8 cellular contexts compared by ENCODE assay signal in the genomic region with DNA sequence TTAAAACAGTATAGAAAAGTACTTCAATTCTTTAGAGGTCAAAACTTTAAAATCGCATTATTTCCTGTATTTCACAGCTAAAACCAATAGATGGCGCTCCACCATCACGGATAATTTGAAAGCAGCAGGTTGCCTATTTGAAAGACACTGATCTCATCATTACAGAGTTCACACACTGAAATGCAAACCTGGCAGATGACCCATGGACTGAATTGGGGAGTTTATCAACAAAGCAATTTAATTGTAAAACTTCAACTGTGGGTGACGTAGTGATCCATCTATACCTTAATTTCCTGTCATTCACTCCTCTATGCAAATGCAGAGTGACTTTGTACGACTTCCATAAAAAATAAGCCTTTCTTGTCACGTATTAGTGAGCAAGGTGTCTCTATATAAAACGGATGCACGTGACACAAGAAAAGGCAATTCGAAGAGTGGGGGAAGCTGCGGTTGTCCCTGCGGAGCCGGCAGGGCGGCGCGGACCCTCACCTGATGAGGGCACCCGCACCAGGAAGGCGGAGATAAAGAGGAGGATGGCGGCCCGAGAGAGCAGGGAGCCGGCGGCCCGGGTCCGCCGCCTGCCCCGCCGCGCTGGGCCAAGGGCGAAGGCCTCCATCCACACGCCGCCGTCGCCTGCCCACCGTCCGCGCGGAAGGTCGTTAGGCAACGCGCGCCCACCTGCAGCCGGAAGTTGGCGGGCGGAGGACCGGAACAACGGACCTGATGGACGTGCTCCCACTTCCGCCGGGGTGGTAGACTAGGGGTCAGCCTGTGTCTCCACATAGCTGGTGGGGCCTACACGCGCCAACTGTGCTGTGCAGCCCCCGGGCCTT. TPM values are rescaled to one million over a fixed set of nuclear protein-coding genes. Genes with fewer than 3 reads are reported as not detected.
DNase-seq lines count a peak whose midpoint lies in the region; ATAC-seq and TF ChIP-seq lines count a peak whose summit lies in the region.

A gene with protein sequence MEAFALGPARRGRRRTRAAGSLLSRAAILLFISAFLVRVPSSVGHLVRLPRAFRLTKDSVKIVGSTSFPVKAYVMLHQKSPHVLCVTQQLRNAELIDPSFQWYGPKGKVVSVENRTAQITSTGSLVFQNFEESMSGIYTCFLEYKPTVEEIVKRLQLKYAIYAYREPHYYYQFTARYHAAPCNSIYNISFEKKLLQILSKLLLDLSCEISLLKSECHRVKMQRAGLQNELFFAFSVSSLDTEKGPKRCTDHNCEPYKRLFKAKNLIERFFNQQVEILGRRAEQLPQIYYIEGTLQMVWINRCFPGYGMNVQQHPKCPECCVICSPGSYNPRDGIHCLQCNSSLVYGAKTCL (minus strand): TSS at position 668 of the 833 bp plus-strand sequence. CDS start 52 bp downstream, at position 616.

- TF ChIP-seq CTCF in left ventricle myocardium inferior (IDR thresholded peaks at IDR 0.05; ENCODE audit: borderline replicate concordance) (peak; percentile 76), sigmoid colon (IDR thresholded peaks at IDR 0.05) (peak; percentile 7 to 68 (median 56))

- peak within 1 kb of the TSS in 2 of 3 donors; percentile 21 to 85 for H3K27ac Mint-ChIP-seq in IgD-negative memory B cell
- H3K27ac Mint-ChIP-seq in activated naive CD8-positive, alpha-beta T cell, result peak within 1 kb of the TSS; percentile 95

- peaks cover 17% of the 10 kb centered on the region for H3K27me3 ChIP-seq in left ventricle myocardium inferior (ENCODE audit: low read depth)
- H3K27me3 ChIP-seq in sigmoid colon, result no peaks in the 10 kb centered on the region

- TF ChIP-seq POLR2A in sigmoid colon (IDR thresholded peaks at IDR 0.05), result no peak

- no peak within 1 kb of the TSS for H3K27ac ChIP-seq in left ventricle myocardium inferior (replicated peaks)
- no peak within 1 kb of the TSS for H3K27ac ChIP-seq in sigmoid colon

- ATAC-seq in GM21576 (IDR thresholded peaks at IDR 0.05; ENCODE audit: unreplicated experiment), result peak; percentile 86

- H3K9me3 Mint-ChIP-seq in IgD-negative memory B cell, result no peaks in the 10 kb centered on the region
- H3K9me3 Mint-ChIP-seq in activated naive CD8-positive, alpha-beta T cell (ENCODE audit: low read depth), result no peaks in the 10 kb centered on the region

- intact Hi-C loops in left ventricle myocardium inferior (cut with micrococcal nuclease), result no loop called here
- intact Hi-C loops in sigmoid colon (cut with DNase I), result loop anchor here (2.0 to 10.0 kb wide), 3 partner anchors 325 to 1272 kb away; no protein-coding TSS in a partner anchor

- peak; percentile 24 for DNase-seq in DMS79 treated with DMSO at 0.1 percent for 48 hours (lab: John Stamatoyannopoulos, UW)
- DNase-seq in SHP77 (lab: John Stamatoyannopoulos, UW), result peak; percentile 47 to 49
- DNase-seq in left ventricle myocardium inferior, result peak; percentile 13
- DNase-seq in sigmoid colon, result no peak
- DNase-seq in T1000 (lab: John Stamatoyannopoulos, UW), result no peak

- H3K4me3 Mint-ChIP-seq in IgD-negative memory B cell, result peak within 1 kb of the TSS; percentile 80 to 92 (median 89)
- H3K4me3 Mint-ChIP-seq in activated naive CD8-positive, alpha-beta T cell, result peak within 1 kb of the TSS; percentile 93

- peaks cover 7% of the 10 kb centered on the region for H3K9me3 ChIP-seq in left ventricle myocardium inferior (replicated peaks)
- no peaks in the 10 kb centered on the region for H3K9me3 ChIP-seq in sigmoid colon

- H3K4me1 Mint-ChIP-seq in IgD-negative memory B cell, result peaks cover 6 to 8% (median 6%) of the 10 kb centered on the region in 3 donors
- H3K4me1 Mint-ChIP-seq in activated naive CD8-positive, alpha-beta T cell (ENCODE audit: low read depth), result peaks cover 14% of the 10 kb centered on the region

- H3K27me3 Mint-ChIP-seq in IgD-negative memory B cell, result no peaks in the 10 kb centered on the region
- peaks cover 2% of the 10 kb centered on the region for H3K27me3 Mint-ChIP-seq in activated naive CD8-positive, alpha-beta T cell

- H3K4me1 ChIP-seq in left ventricle myocardium inferior, result peaks cover 9% of the 10 kb centered on the region
- peaks cover 0 to 9% (median 7%) of the 10 kb centered on the region in 4 donors for H3K4me1 ChIP-seq in sigmoid colon

- 11 to 20% methylated on average over 51 of the region's 51 CpGs for WGBS in sigmoid colon, 2 donors

- no peak for TF ChIP-seq EP300 in sigmoid colon (IDR thresholded peaks at IDR 0.05)

- no peaks in the 10 kb centered on the region for H3K36me3 ChIP-seq in left ventricle myocardium inferior
- H3K36me3 ChIP-seq in sigmoid colon, result no peaks in the 10 kb centered on the region

- no peaks in the 10 kb centered on the region for H3K36me3 Mint-ChIP-seq in IgD-negative memory B cell
- no peaks in the 10 kb centered on the region for H3K36me3 Mint-ChIP-seq in activated naive CD8-positive, alpha-beta T cell

- H3K4me3 ChIP-seq in left ventricle myocardium inferior (peak within 1 kb of the TSS; percentile 58), sigmoid colon (peak within 1 kb of the TSS; percentile 14 to 53 (median 43))

RNA-seq across cellular contexts. Expression of the gene that starts here (rescaled TPM):
- polyA plus RNA-seq in IgD-negative memory B cell (not detected), sigmoid colon (not detected)
- total RNA-seq in left ventricle myocardium inferior (not detected), sigmoid colon (not detected)

Comparison
In these comparisons a context has a peak if more than half of its experiments do, and no peak if none do; other contexts are left out.
1. Peak in DNase-seq and H3K4me3 ChIP-seq in left ventricle myocardium inferior; RNA of the gene not detected or under 1 TPM.
2. DNase-seq: peak in DMS79 treated with DMSO at 0.1 percent for 48 hours (single experiment) and SHP77 (2 of 2); none in sigmoid colon (single experiment) and T1000 (single experiment).